ENCODE assay signal across 1 cellular context in genomic region chr6:26211963-26212362, GRCh38.
TF ChIP-seq lines count a peak whose summit lies in the region.

No MANE protein-coding gene starts in this region.

TF ChIP-seq in GM12878, 131 proteins besides CTCF, POLR2A, EP300 and RAD21:
- TF ChIP-seq BRCA1 (IDR thresholded peaks at IDR 0.05; ENCODE audit: low read depth, low read length) (no peak), PRDM15 (CRISPR knock-in tag; IDR thresholded peaks at IDR 0.05) (no peak), JUNB (IDR thresholded peaks at IDR 0.05) (0 out of 2 replicates have a peak, but pooled peaks have one; percentile 13), ZBTB11 (CRISPR knock-in tag; IDR thresholded peaks at IDR 0.05) (no peak), USF1 (IDR thresholded peaks at IDR 0.05; ENCODE audit: borderline replicate concordance, extremely low read length, insufficient read depth, low read depth, low read length) (no peak), SMARCA5 (IDR thresholded peaks at IDR 0.05) (no peak), WRNIP1 (IDR thresholded peaks at IDR 0.05; ENCODE audit: borderline replicate concordance, low read depth, low read length) (no peak), ATF7 (IDR thresholded peaks at IDR 0.05; ENCODE audit: low read depth) (peak; percentile 52), RUNX3 (IDR thresholded peaks at IDR 0.05; ENCODE audit: low read length) (peak; percentile 14; the same call in 1 of the 2 replicates), PKNOX1 (IDR thresholded peaks at IDR 0.05) (peak; percentile 17; the same call in 1 of the 2 replicates), ELK1 (IDR thresholded peaks at IDR 0.05; ENCODE audit: low read depth, low read length) (no peak), MTA2 (IDR thresholded peaks at IDR 0.05; ENCODE audit: low read depth) (no peak)
